24 cellular contexts compared by ENCODE assay signal in the genomic region with DNA sequence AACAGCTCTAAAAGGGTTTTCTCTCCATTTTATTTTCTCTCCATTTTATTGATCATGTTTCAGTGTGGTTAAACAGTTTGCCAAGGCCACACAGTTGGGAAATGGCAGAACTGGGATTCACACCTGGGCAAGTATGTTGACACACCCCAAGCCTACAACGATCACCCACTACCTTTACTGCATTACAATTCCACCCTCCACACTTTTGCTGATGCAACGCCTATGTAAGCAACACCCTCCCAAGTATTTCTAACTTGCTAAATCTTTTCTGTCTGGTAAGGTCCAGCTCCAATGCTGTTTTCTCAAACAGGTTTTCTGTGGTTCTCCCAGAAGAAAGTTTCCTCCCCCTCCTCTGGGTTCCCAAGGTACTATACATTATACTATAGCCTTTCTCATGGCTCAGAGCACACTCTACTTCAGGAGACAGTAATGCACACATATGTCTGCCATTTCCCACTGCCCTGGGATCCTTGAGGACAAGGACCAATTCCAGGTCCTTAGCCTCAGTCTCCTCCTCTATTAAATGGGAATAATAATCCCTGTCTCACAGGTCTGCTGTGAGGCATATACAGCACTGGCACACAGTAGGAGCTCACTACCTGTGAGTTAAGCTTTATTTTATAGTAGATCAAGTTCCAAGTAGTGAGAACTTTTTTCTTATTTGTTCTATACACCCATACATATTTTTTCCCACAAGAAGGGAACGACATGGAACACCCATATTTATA. TPM values are rescaled to one million over a fixed set of nuclear protein-coding genes. Genes with fewer than 3 reads are reported as not detected.
A peak's percentile ranks its signal among the peaks of the same experiment; 100 is the strongest.
DNase-seq lines count a peak whose midpoint lies in the region; ATAC-seq lines count a peak whose summit lies in the region.
"Had no signal": no experiment of that assay in that cellular context is flagged by ENCODE, and none has a peak within 500 bp of the region (broad histone marks: within the 10 kb centered on the region; RNA-seq: fewer than 3 reads in every experiment).

No MANE protein-coding gene starts in this region.

- intact Hi-C loops in activated T-helper 1 cell treated with anti-CD3 and anti-CD28 coated beads, Interleukin-12 subunit alpha, Interleukin-12 subunit beta, Interleukin-2, Interleukin-4 antibody, amounts not matched to agents 30 ng/mL and 10 ng/mL and 1 ng/mL, durations not matched to agents 14 hours and 24 hours and 36 hours (cut with micrococcal nuclease): no loop called here

- POLR2A ChIA-PET in CD8-positive, alpha-beta memory T cell (lab: Charles Lee): no interaction called here

- peak overlapping the region; percentile 16 for H3K27ac ChIP-seq in CD8-positive, alpha-beta memory T cell (ENCODE audit: low read depth, low read length)
- H3K27ac ChIP-seq: BLaER1, SK-N-MC had no signal

- peaks cover 0 to 13% of the 10 kb centered on the region in 2 donors for H3K27me3 Mint-ChIP-seq in CD8-positive, alpha-beta memory T cell
- no peaks in the 10 kb centered on the region for H3K27me3 Mint-ChIP-seq in activated T-helper 1 cell treated with anti-CD3 and anti-CD28 coated beads, Interleukin-12 subunit alpha, Interleukin-12 subunit beta, Interleukin-2, Interleukin-4 antibody, amounts not matched to agents 30 ng/mL and 10 ng/mL and 1 ng/mL, durations not matched to agents 14 hours and 24 hours and 36 hours (ENCODE audit: insufficient read depth)
- peaks cover 16% of the 10 kb centered on the region for H3K27me3 Mint-ChIP-seq in stimulated activated memory B cell treated with anti-CD40 and anti-IgM and Interleukin-4, amounts not matched to agents 10 μg/mL and 1 μg/mL and 100 μg/mL, for 72 hours
- H3K27me3 Mint-ChIP-seq: CD4-positive, CD25-positive, alpha-beta regulatory T cell had no signal

- no peaks in the 10 kb centered on the region for H3K27me3 ChIP-seq in CD8-positive, alpha-beta memory T cell (ENCODE audit: insufficient read depth, low read length, poor library complexity, severe bottlenecking)

- H3K4me3 Mint-ChIP-seq in CD8-positive, alpha-beta memory T cell: no peak overlapping the region
- no peak overlapping the region for H3K4me3 Mint-ChIP-seq in activated T-helper 1 cell treated with anti-CD3 and anti-CD28 coated beads, Interleukin-12 subunit alpha, Interleukin-12 subunit beta, Interleukin-2, Interleukin-4 antibody, amounts not matched to agents 30 ng/mL and 10 ng/mL and 1 ng/mL, durations not matched to agents 14 hours and 24 hours and 36 hours
- no peak overlapping the region for H3K4me3 Mint-ChIP-seq in stimulated activated memory B cell treated with anti-CD40 and anti-IgM and Interleukin-4, amounts not matched to agents 10 μg/mL and 1 μg/mL and 100 μg/mL, for 72 hours
- H3K4me3 Mint-ChIP-seq: CD4-positive, CD25-positive, alpha-beta regulatory T cell; T-helper 17 cell had no signal

- no peaks in the 10 kb centered on the region for H3K9me3 ChIP-seq in CD8-positive, alpha-beta memory T cell (ENCODE audit: low read length)
- H3K9me3 ChIP-seq: BLaER1 had no signal

- H3K4me3 ChIP-seq in CD8-positive, alpha-beta memory T cell (ENCODE audit: low read length): no peak overlapping the region
- H3K4me3 ChIP-seq: BLaER1, SK-N-MC had no signal

- H3K9me3 Mint-ChIP-seq in CD8-positive, alpha-beta memory T cell: no peaks in the 10 kb centered on the region
- H3K9me3 Mint-ChIP-seq in activated T-helper 1 cell treated with anti-CD3 and anti-CD28 coated beads, Interleukin-12 subunit alpha, Interleukin-12 subunit beta, Interleukin-2, Interleukin-4 antibody, amounts not matched to agents 30 ng/mL and 10 ng/mL and 1 ng/mL, durations not matched to agents 14 hours and 24 hours and 36 hours: no peaks in the 10 kb centered on the region
- peaks cover 3% of the 10 kb centered on the region for H3K9me3 Mint-ChIP-seq in stimulated activated memory B cell treated with anti-CD40 and anti-IgM and Interleukin-4, amounts not matched to agents 10 μg/mL and 1 μg/mL and 100 μg/mL, for 72 hours
- H3K9me3 Mint-ChIP-seq: CD4-positive, CD25-positive, alpha-beta regulatory T cell had no signal

- H3K27ac Mint-ChIP-seq in CD8-positive, alpha-beta memory T cell: no peak overlapping the region
- peak overlapping the region; percentile 60 for H3K27ac Mint-ChIP-seq in activated T-helper 1 cell treated with anti-CD3 and anti-CD28 coated beads, Interleukin-12 subunit alpha, Interleukin-12 subunit beta, Interleukin-2, Interleukin-4 antibody, amounts not matched to agents 30 ng/mL and 10 ng/mL and 1 ng/mL, durations not matched to agents 14 hours and 24 hours and 36 hours
- no peak overlapping the region for H3K27ac Mint-ChIP-seq in stimulated activated memory B cell treated with anti-CD40 and anti-IgM and Interleukin-4, amounts not matched to agents 10 μg/mL and 1 μg/mL and 100 μg/mL, for 72 hours
- H3K27ac Mint-ChIP-seq: CD4-positive, CD25-positive, alpha-beta regulatory T cell; T-helper 17 cell had no signal

- no peak for ATAC-seq in stimulated activated memory B cell treated with anti-CD40 and anti-IgM and Interleukin-4, amounts not matched to agents 10 μg/mL and 1 μg/mL and 100 μg/mL, for 72 hours
- ATAC-seq: T-helper 17 cell had no signal

- no peaks in the 10 kb centered on the region for H3K36me3 ChIP-seq in CD8-positive, alpha-beta memory T cell (ENCODE audit: insufficient read depth, low read length)
- H3K36me3 ChIP-seq: BLaER1 had no signal

- H3K4me1 Mint-ChIP-seq in CD8-positive, alpha-beta memory T cell: no peaks in the 10 kb centered on the region
- no peaks in the 10 kb centered on the region for H3K4me1 Mint-ChIP-seq in activated T-helper 1 cell treated with anti-CD3 and anti-CD28 coated beads, Interleukin-12 subunit alpha, Interleukin-12 subunit beta, Interleukin-2, Interleukin-4 antibody, amounts not matched to agents 30 ng/mL and 10 ng/mL and 1 ng/mL, durations not matched to agents 14 hours and 24 hours and 36 hours (ENCODE audit: low read depth)
- H3K4me1 Mint-ChIP-seq in stimulated activated memory B cell treated with anti-CD40 and anti-IgM and Interleukin-4, amounts not matched to agents 10 μg/mL and 1 μg/mL and 100 μg/mL, for 72 hours: no peaks in the 10 kb centered on the region
- H3K4me1 Mint-ChIP-seq: CD4-positive, CD25-positive, alpha-beta regulatory T cell; T-helper 17 cell had no signal

- DNase-seq in CD8-positive, alpha-beta memory T cell: no peak
- DNase-seq in LoVo (ENCODE audit: low spot score) (peak; percentile 3), fibroblast of the conjunctiva (ENCODE audit: low read depth) (peak; percentile 8), putamen (ENCODE audit: low spot score) (no peak), SKM-1 treated with dmso at 0.1 percent for 144 hours (lab: John Stamatoyannopoulos, UW; ENCODE audit: unreplicated experiment) (no peak)
- no peak for DNase-seq in activated T-helper 1 cell treated with anti-CD3 and anti-CD28 coated beads, Interleukin-12 subunit alpha, Interleukin-12 subunit beta, Interleukin-2, Interleukin-4 antibody, amounts not matched to agents 30 ng/mL and 10 ng/mL and 1 ng/mL, durations not matched to agents 14 hours and 24 hours and 36 hours (ENCODE audit: low spot score)
- DNase-seq: CD4-positive, CD25-positive, alpha-beta regulatory T cell; COR-L47; H7; KG1; NCI-H1048; NCI-H1417; NCI-H187; NCI-H2081 treated with DMSO at 0.1 percent for 48 hours; NCI-H446; NCI-H526; NCI-H82; NK-92 treated with Interleukin-12 subunit alpha and Interleukin-12 subunit beta, amount 100 ng/mL, for 24 hours; SIG-M5; SW 1271; T-helper 17 cell had no signal

- no peaks in the 10 kb centered on the region for H3K4me1 ChIP-seq in CD8-positive, alpha-beta memory T cell (ENCODE audit: insufficient read depth, low read length)

- H3K36me3 Mint-ChIP-seq in CD8-positive, alpha-beta memory T cell: no peaks in the 10 kb centered on the region
- H3K36me3 Mint-ChIP-seq in activated T-helper 1 cell treated with anti-CD3 and anti-CD28 coated beads, Interleukin-12 subunit alpha, Interleukin-12 subunit beta, Interleukin-2, Interleukin-4 antibody, amounts not matched to agents 30 ng/mL and 10 ng/mL and 1 ng/mL, durations not matched to agents 14 hours and 24 hours and 36 hours (ENCODE audit: low read depth): no peaks in the 10 kb centered on the region
- H3K36me3 Mint-ChIP-seq in stimulated activated memory B cell treated with anti-CD40 and anti-IgM and Interleukin-4, amounts not matched to agents 10 μg/mL and 1 μg/mL and 100 μg/mL, for 72 hours: no peaks in the 10 kb centered on the region
- H3K36me3 Mint-ChIP-seq: CD4-positive, CD25-positive, alpha-beta regulatory T cell had no signal

- CTCF ChIA-PET in CD8-positive, alpha-beta memory T cell (lab: Charles Lee): no interaction called here

RNA-seq across cellular contexts. Expression of a gene that starts 27.9 kb away (rescaled TPM):
- under 1 TPM; 0.29 to 0.96 TPM for total RNA-seq in CD8-positive, alpha-beta memory T cell
- 0.35 TPM for polyA plus RNA-seq in CD8-positive, alpha-beta memory T cell
- 0.26 and 0.27 TPM in 2 replicates for total RNA-seq in activated T-helper 1 cell treated with anti-CD3 and anti-CD28 coated beads, Interleukin-12 subunit alpha, Interleukin-12 subunit beta, Interleukin-2, Interleukin-4 antibody, amounts not matched to agents 30 ng/mL and 10 ng/mL and 1 ng/mL, durations not matched to agents 14 hours and 24 hours and 36 hours

RNA-seq across cellular contexts. Expression of a gene that starts 28.4 kb away (rescaled TPM):
- 10 to 100 TPM; 85.3 to 86.4 TPM for total RNA-seq in CD8-positive, alpha-beta memory T cell
- 39.1 TPM for polyA plus RNA-seq in CD8-positive, alpha-beta memory T cell
- 115 and 120 TPM in 2 replicates for total RNA-seq in activated T-helper 1 cell treated with anti-CD3 and anti-CD28 coated beads, Interleukin-12 subunit alpha, Interleukin-12 subunit beta, Interleukin-2, Interleukin-4 antibody, amounts not matched to agents 30 ng/mL and 10 ng/mL and 1 ng/mL, durations not matched to agents 14 hours and 24 hours and 36 hours

Comparison
In these comparisons a context has a peak if more than half of its experiments do, and no peak if none do; other contexts are left out.
1. DNase-seq: peak in LoVo (single experiment) and fibroblast of the conjunctiva (single experiment); none in CD8-positive, alpha-beta memory T cell (0 of 5), activated T-helper 1 cell treated with anti-CD3 and anti-CD28 coated beads, Interleukin-12 subunit alpha, Interleukin-12 subunit beta, Interleukin-2, Interleukin-4 antibody, amounts not matched to agents 30 ng/mL and 10 ng/mL and 1 ng/mL, durations not matched to agents 14 hours and 24 hours and 36 hours (single experiment), putamen (single experiment) and SKM-1 treated with dmso at 0.1 percent for 144 hours (single experiment).